Comparison of ENCODE assay signal across 33 cellular contexts in genomic region chr19:45354443-45354842, GRCh38. TPM values are rescaled to one million over a fixed set of nuclear protein-coding genes. Genes with fewer than 3 reads are reported as not detected.
"Had no signal": no experiment of that assay in that cellular context is flagged by ENCODE, and none has a peak within 500 bp of the region (broad histone marks: within the 10 kb centered on the region; RNA-seq: fewer than 3 reads in every experiment).

No MANE protein-coding gene starts in this region.

- H3K4me3 ChIP-seq: lower lobe of right lung, neural progenitor cell, ovary, skin epidermis, stomach, testis, thyroid gland, transverse colon, upper lobe of left lung, vagina had no signal

- H3K27ac Mint-ChIP-seq: mesothelial cell of epicardium; naive B cell; natural killer cell; nephron progenitor cell; neural progenitor cell; progenitor cell of endocrine pancreas; stimulated activated naive B cell treated with anti-CD40 and anti-IgM and Interleukin-4, amounts not matched to agents 10 μg/mL and 1 μg/mL and 100 μg/mL, for 72 hours had no signal

- ATAC-seq: left lobe of liver; lower lobe of right lung; natural killer cell; right cardiac atrium; sciatic nerve; stimulated activated naive B cell treated with anti-CD40 and anti-IgM and Interleukin-4, amounts not matched to agents 10 μg/mL and 1 μg/mL and 100 μg/mL, for 72 hours; stimulated activated naive CD8-positive, alpha-beta T cell treated with anti-CD3 and anti-CD28 coated beads, Interleukin-15, Interleukin-2, amounts not matched to agents 100 U/mL and 50 U/mL, for 24 hours had no signal

- H3K27me3 Mint-ChIP-seq: naive B cell; progenitor cell of endocrine pancreas; stimulated activated naive B cell treated with anti-CD40 and anti-IgM and Interleukin-4, amounts not matched to agents 10 μg/mL and 1 μg/mL and 100 μg/mL, for 72 hours had no signal

- H3K9me3 Mint-ChIP-seq: mesothelial cell of epicardium; naive B cell; natural killer cell; nephron progenitor cell; neural progenitor cell; stimulated activated naive B cell treated with anti-CD40 and anti-IgM and Interleukin-4, amounts not matched to agents 10 μg/mL and 1 μg/mL and 100 μg/mL, for 72 hours had no signal

- DNase-seq: hypothalamus; islet precursor cell; lower lobe of right lung; mammary epithelial cell; mesenchymal stem cell; naive B cell; natural killer cell; nephron progenitor cell; ovary; retina; right cardiac atrium; stimulated activated CD4-positive, alpha-beta T cell treated with anti-CD3 and anti-CD28 coated beads, Interleukin-12 subunit alpha, Interleukin-12 subunit beta, amount 100 ng/mL, for 4 hours; stimulated activated CD4-positive, alpha-beta T cell treated with anti-CD3 and anti-CD28 coated beads, Interleukin-15, amount 100 ng/mL, for 24 hours; stimulated activated CD4-positive, alpha-beta T cell treated with anti-CD3 and anti-CD28 coated beads, Interleukin-2, amount 100 ng/mL, for 24 hours; stimulated activated CD4-positive, alpha-beta T cell treated with anti-CD3 and anti-CD28 coated beads, Interleukin-4, amount 100 ng/mL, for 1 hour; stimulated activated naive B cell treated with anti-CD40 and anti-IgM and Interleukin-4, amounts not matched to agents 10 μg/mL and 1 μg/mL and 100 μg/mL, for 72 hours; stimulated activated naive CD8-positive, alpha-beta T cell treated with anti-CD3 and anti-CD28 coated beads, Interleukin-15, Interleukin-2, amounts not matched to agents 100 U/mL and 50 U/mL, for 24 hours; stomach; testis; thyroid gland; transverse colon; upper lobe of left lung had no signal

- H3K36me3 Mint-ChIP-seq: natural killer cell had no signal

- H3K4me1 Mint-ChIP-seq: mesothelial cell of epicardium; stimulated activated naive B cell treated with anti-CD40 and anti-IgM and Interleukin-4, amounts not matched to agents 10 μg/mL and 1 μg/mL and 100 μg/mL, for 72 hours had no signal

- H3K4me3 Mint-ChIP-seq: mesothelial cell of epicardium; naive B cell; natural killer cell; nephron progenitor cell; neural progenitor cell; stimulated activated naive B cell treated with anti-CD40 and anti-IgM and Interleukin-4, amounts not matched to agents 10 μg/mL and 1 μg/mL and 100 μg/mL, for 72 hours had no signal

- H3K27ac ChIP-seq: lower lobe of right lung, neural progenitor cell, ovary, skin epidermis, stomach, testis, thyroid gland, transverse colon, upper lobe of left lung, vagina had no signal

RNA-seq across cellular contexts. Expression of gene KLC3, which starts 13.9 kb away (rescaled TPM):
- total RNA-seq: left lobe of liver, natural killer cell, right cardiac atrium, sciatic nerve, transverse colon had no signal

RNA-seq across cellular contexts. Expression of gene CKM, which starts 31.8 kb away (rescaled TPM):
- total RNA-seq: kidney epithelial cell, left lobe of liver, mammary epithelial cell, mesothelial cell of epicardium, mononuclear cell, natural killer cell, omental fat pad, progenitor cell of endocrine pancreas, pulmonary artery endothelial cell, sciatic nerve, upper lobe of left lung, vagina had no signal
